In the genomic region with DNA sequence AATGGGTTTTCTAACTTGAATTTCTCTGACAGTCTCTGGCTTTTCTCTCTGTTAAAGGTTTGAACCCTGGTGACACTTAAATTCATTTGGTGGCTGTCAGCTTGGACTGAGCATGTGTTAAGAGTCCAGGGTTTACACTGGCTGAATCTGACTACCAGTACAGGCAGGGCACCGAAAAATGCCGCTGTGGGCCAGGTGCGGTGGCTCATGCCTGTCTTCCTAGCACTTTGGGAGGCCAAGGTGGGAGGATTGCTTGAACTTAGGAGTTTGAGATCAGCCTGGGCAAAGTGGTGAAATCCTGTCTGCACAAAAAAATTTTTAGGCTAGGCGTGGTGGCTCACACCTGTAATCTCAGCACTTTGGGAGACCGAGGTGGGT, we compare ENCODE assay signal across 8 cellular contexts. TPM values are rescaled to one million over a fixed set of nuclear protein-coding genes. Genes with fewer than 3 reads are reported as not detected.
DNase-seq lines count a peak whose midpoint lies in the region; ATAC-seq and TF ChIP-seq lines count a peak whose summit lies in the region.

No MANE protein-coding gene starts in this region.

- no peaks in the 10 kb centered on the region for H3K9me3 ChIP-seq in CD8-positive, alpha-beta T cell (ENCODE audit: low read length)
- H3K9me3 ChIP-seq in OCI-LY1 (ENCODE audit: low read length) (no peaks in the 10 kb centered on the region), endocrine pancreas (ENCODE audit: control insufficient read depth, low read length) (no peaks in the 10 kb centered on the region), neural cell (ENCODE audit: low read length) (no peaks in the 10 kb centered on the region)

- H3K27me3 ChIP-seq in CD8-positive, alpha-beta T cell (ENCODE audit: insufficient read depth, low read length), result no peaks in the 10 kb centered on the region
- H3K27me3 ChIP-seq in OCI-LY1 (ENCODE audit: insufficient read depth, low read length) (no peaks in the 10 kb centered on the region), endocrine pancreas (ENCODE audit: control insufficient read depth, insufficient read depth, low read length) (no peaks in the 10 kb centered on the region), neural cell (ENCODE audit: insufficient read depth, low read depth, low read length) (no peaks in the 10 kb centered on the region)

- peaks cover 56% of the 10 kb centered on the region for H3K4me1 Mint-ChIP-seq in CD8-positive, alpha-beta T cell (ENCODE audit: low read depth)

- H2AFZ ChIP-seq in OCI-LY1 (ENCODE audit: low read length), result no peak overlapping the region
- H2AFZ ChIP-seq in neural cell (ENCODE audit: low read depth, low read length), result no peak overlapping the region

- no peak overlapping the region for H3K4me3 ChIP-seq in CD8-positive, alpha-beta T cell (ENCODE audit: low read depth, low read length)
- peak overlapping the region; percentile 87 for H3K4me3 ChIP-seq in OCI-LY1 (ENCODE audit: low read depth, low read length, poor library complexity, severe bottlenecking)
- H3K4me3 ChIP-seq in endocrine pancreas (ENCODE audit: control insufficient read depth, insufficient read depth, low read length), result peak overlapping the region; percentile 77
- H3K4me3 ChIP-seq in neural cell (ENCODE audit: low read length), result peak overlapping the region; percentile 95

- peaks cover 32% of the 10 kb centered on the region for H3K36me3 Mint-ChIP-seq in CD8-positive, alpha-beta T cell

- H3K36me3 ChIP-seq in CD8-positive, alpha-beta T cell (ENCODE audit: insufficient read depth, low read length), result peaks cover 5% of the 10 kb centered on the region
- H3K36me3 ChIP-seq in OCI-LY1 (ENCODE audit: insufficient read depth, low read length), result peaks cover 44% of the 10 kb centered on the region; the same call in 1 of the 2 replicates
- no peaks in the 10 kb centered on the region for H3K36me3 ChIP-seq in endocrine pancreas (ENCODE audit: control insufficient read depth, insufficient read depth, low read length)
- H3K36me3 ChIP-seq in neural cell (ENCODE audit: insufficient read depth, low read length), result no peaks in the 10 kb centered on the region

- no peaks in the 10 kb centered on the region for H4K20me1 ChIP-seq in OCI-LY1 (ENCODE audit: insufficient read depth, low read length)
- H4K20me1 ChIP-seq in neural cell (ENCODE audit: insufficient read depth), result no peaks in the 10 kb centered on the region

- H3F3A ChIP-seq in OCI-LY1 (ENCODE audit: insufficient read depth, low read length) (peaks cover 11% of the 10 kb centered on the region; the same call in 1 of the 2 replicates), neural cell (ENCODE audit: insufficient read depth, low read length, poor library complexity, severe bottlenecking) (peaks cover 5% of the 10 kb centered on the region)

- peak overlapping the region; percentile 96 for H3K27ac Mint-ChIP-seq in CD8-positive, alpha-beta T cell

- H3K9me2 ChIP-seq in OCI-LY1 (ENCODE audit: low read depth, low read length), result no peaks in the 10 kb centered on the region
- H3K9me2 ChIP-seq in neural cell (ENCODE audit: insufficient read depth, low read length), result no peaks in the 10 kb centered on the region

- H3K4me1 ChIP-seq in CD8-positive, alpha-beta T cell (ENCODE audit: insufficient read depth, low read length), result peaks cover 47% of the 10 kb centered on the region
- H3K4me1 ChIP-seq in OCI-LY1 (ENCODE audit: insufficient read depth, low read length, severe bottlenecking) (peaks cover 65% of the 10 kb centered on the region), endocrine pancreas (ENCODE audit: control insufficient read depth, insufficient read depth, low read length) (peaks cover 7% of the 10 kb centered on the region)

- CTCF ChIA-PET in CD8-positive, alpha-beta T cell (lab: Charles Lee), result interaction anchor here (1.3 to 3.8 kb wide), 3 partner anchors 8 to 772 kb away, joined by 3 to 31 read pairs (median 5); a partner anchor contains a TSS

- H3K27me3 Mint-ChIP-seq in CD8-positive, alpha-beta T cell (ENCODE audit: low read depth), result no peaks in the 10 kb centered on the region

- TF ChIP-seq CTCF in CD8-positive, alpha-beta T cell (IDR thresholded peaks at IDR 0.05), result no peak
- no peak for TF ChIP-seq CTCF in OCI-LY1 (IDR thresholded peaks at IDR 0.05; ENCODE audit: low read length)
- TF ChIP-seq CTCF in neural cell (IDR thresholded peaks at IDR 0.05; ENCODE audit: poor library complexity, severe bottlenecking), result no peak

- no peak for TF ChIP-seq RAD21 in neural cell (conservative IDR thresholded peaks at IDR 0.05)

- DNase-seq in CD8-positive, alpha-beta T cell, result no peak
- no peak for DNase-seq in effector CD8-positive, alpha-beta T cell (lab: John Stamatoyannopoulos, UW)
- DNase-seq in SIG-M5 treated with dmso at 0.1 percent for 504 hours (lab: John Stamatoyannopoulos, UW; ENCODE audit: unreplicated experiment) (no peak), SW 1271 (lab: John Stamatoyannopoulos, UW) (no peak), NOMO-1 treated with dmso at 0.1 percent for 144 hours (lab: John Stamatoyannopoulos, UW; ENCODE audit: unreplicated experiment) (no peak)

- H3K4me2 ChIP-seq in OCI-LY1 (ENCODE audit: low read length), result peak overlapping the region; percentile 92
- H3K4me2 ChIP-seq in neural cell (ENCODE audit: low read length), result peak overlapping the region; percentile 98

- POLR2A ChIA-PET in CD8-positive, alpha-beta T cell (lab: Charles Lee), result no interaction called here

- H3K9me3 Mint-ChIP-seq in CD8-positive, alpha-beta T cell, result no peaks in the 10 kb centered on the region

- TF ChIP-seq EP300 in neural cell (conservative IDR thresholded peaks at IDR 0.05; ENCODE audit: poor library complexity, severe bottlenecking), result no peak

- ATAC-seq in CD8-positive, alpha-beta T cell, result no peak

- H3K4me3 Mint-ChIP-seq in CD8-positive, alpha-beta T cell, result peak overlapping the region; percentile 99

- H3K79me2 ChIP-seq in OCI-LY1 (ENCODE audit: insufficient read depth, low read length) (peaks cover 16% of the 10 kb centered on the region), neural cell (replicated peaks; ENCODE audit: insufficient read depth, low read length) (peaks cover 26% of the 10 kb centered on the region)

- no peak overlapping the region for H3K27ac ChIP-seq in CD8-positive, alpha-beta T cell (ENCODE audit: low read depth, low read length)
- H3K27ac ChIP-seq in OCI-LY1 (ENCODE audit: low read depth, low read length, poor library complexity, severe bottlenecking) (peak overlapping the region; percentile 65), neural cell (ENCODE audit: low read length) (no peak overlapping the region)

- intact Hi-C loops in CD8-positive, alpha-beta T cell (cut with DNase I, micrococcal nuclease), result loop anchor here in 1 of 2 experiments (5.0 to 10.0 kb wide), 3 partner anchors 415 to 1152 kb away; a partner anchor contains a TSS

- H3K9ac ChIP-seq in OCI-LY1 (ENCODE audit: low read length) (peak overlapping the region; percentile 80; the same call in 1 of the 2 replicates), endocrine pancreas (ENCODE audit: control insufficient read depth, insufficient read depth, low read length) (peak overlapping the region; percentile 5), neural cell (ENCODE audit: low read length) (no peak overlapping the region)

TF ChIP-seq in neural cell, 6 proteins besides CTCF, POLR2A, EP300 and RAD21:
- TF ChIP-seq, protein P1, sequence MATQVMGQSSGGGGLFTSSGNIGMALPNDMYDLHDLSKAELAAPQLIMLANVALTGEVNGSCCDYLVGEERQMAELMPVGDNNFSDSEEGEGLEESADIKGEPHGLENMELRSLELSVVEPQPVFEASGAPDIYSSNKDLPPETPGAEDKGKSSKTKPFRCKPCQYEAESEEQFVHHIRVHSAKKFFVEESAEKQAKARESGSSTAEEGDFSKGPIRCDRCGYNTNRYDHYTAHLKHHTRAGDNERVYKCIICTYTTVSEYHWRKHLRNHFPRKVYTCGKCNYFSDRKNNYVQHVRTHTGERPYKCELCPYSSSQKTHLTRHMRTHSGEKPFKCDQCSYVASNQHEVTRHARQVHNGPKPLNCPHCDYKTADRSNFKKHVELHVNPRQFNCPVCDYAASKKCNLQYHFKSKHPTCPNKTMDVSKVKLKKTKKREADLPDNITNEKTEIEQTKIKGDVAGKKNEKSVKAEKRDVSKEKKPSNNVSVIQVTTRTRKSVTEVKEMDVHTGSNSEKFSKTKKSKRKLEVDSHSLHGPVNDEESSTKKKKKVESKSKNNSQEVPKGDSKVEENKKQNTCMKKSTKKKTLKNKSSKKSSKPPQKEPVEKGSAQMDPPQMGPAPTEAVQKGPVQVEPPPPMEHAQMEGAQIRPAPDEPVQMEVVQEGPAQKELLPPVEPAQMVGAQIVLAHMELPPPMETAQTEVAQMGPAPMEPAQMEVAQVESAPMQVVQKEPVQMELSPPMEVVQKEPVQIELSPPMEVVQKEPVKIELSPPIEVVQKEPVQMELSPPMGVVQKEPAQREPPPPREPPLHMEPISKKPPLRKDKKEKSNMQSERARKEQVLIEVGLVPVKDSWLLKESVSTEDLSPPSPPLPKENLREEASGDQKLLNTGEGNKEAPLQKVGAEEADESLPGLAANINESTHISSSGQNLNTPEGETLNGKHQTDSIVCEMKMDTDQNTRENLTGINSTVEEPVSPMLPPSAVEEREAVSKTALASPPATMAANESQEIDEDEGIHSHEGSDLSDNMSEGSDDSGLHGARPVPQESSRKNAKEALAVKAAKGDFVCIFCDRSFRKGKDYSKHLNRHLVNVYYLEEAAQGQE (IDR thresholded peaks at IDR 0.05; ENCODE audit: borderline replicate concordance), result no peak
- no peak for TF ChIP-seq EZH2 (IDR thresholded peaks at IDR 0.05; ENCODE audit: borderline replicate concordance, insufficient read depth, low read length, poor library complexity, severe bottlenecking)
- TF ChIP-seq MXI1 (conservative IDR thresholded peaks at IDR 0.05; ENCODE audit: poor library complexity, severe bottlenecking), result no peak
- TF ChIP-seq TAF1 (IDR thresholded peaks at IDR 0.05; ENCODE audit: low read depth), result no peak
- TF ChIP-seq POLR2AphosphoS5 (IDR thresholded peaks at IDR 0.05), result no peak
- no peak for TF ChIP-seq SMC3 (conservative IDR thresholded peaks at IDR 0.05; ENCODE audit: poor library complexity)

RNA-seq across cellular contexts. Expression of a gene that starts 1.8 kb away (rescaled TPM):
- total RNA-seq in CD8-positive, alpha-beta T cell, result 10 to 100 TPM; 32.2 to 35.0 TPM
- polyA plus RNA-seq in neural cell, result 60.7 and 77.3 TPM in 2 replicates
- 23.4 and 26.3 TPM in 2 replicates for polyA minus RNA-seq in neural cell

RNA-seq across cellular contexts. Expression of a gene that starts 4.2 kb away (rescaled TPM):
- 10 to 100 TPM; 29.5 to 29.8 TPM for total RNA-seq in CD8-positive, alpha-beta T cell
- polyA plus RNA-seq in neural cell, result 24.1 and 27.4 TPM in 2 replicates
- 65.9 and 73.0 TPM in 2 replicates for polyA minus RNA-seq in neural cell
